19 cellular contexts compared by ENCODE assay signal in the genomic region with DNA sequence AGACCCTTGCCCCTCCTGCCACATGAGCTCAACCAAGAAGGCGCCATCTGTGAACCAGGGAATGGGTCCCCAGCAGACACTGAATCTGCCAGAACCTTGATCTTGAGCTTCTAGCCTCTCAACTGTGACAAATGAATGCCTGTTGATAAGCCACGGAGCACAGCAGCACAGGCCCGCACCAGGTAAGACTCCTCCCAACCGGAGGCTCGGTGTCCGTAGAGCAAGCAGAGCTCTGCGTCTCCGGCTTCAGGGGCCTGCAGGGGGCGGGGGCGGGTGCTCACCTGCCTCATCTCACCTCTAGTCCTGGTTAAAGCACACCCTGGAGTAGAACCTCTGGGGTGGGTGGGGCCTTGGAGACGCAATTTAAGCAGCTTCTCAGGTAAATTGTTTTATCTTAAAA.
"Had no signal": no experiment of that assay in that cellular context is flagged by ENCODE, and none has a peak within 500 bp of the region (broad histone marks: within the 10 kb centered on the region; RNA-seq: fewer than 3 reads in every experiment).

No MANE protein-coding gene starts in this region.

- ATAC-seq: esophagus mucosa; gastrocnemius medialis; heart right ventricle; left colon; left ventricle myocardium superior; naive thymus-derived CD4-positive, alpha-beta T cell had no signal

- H3K27ac Mint-ChIP-seq: naive thymus-derived CD4-positive, alpha-beta T cell; nephron progenitor cell had no signal

- H3K4me1 ChIP-seq: gastrocnemius medialis, uterus had no signal

- H3K9me3 ChIP-seq: gastrocnemius medialis, heart right ventricle, neutrophil, right atrium auricular region, uterus had no signal

- H3K4me1 Mint-ChIP-seq: naive thymus-derived CD4-positive, alpha-beta T cell had no signal

- H3K27me3 ChIP-seq: gastrocnemius medialis, neutrophil, right atrium auricular region, uterus had no signal

- H3K4me3 ChIP-seq: dorsolateral prefrontal cortex, gastrocnemius medialis, heart right ventricle, right atrium auricular region, uterus had no signal

- H3K27ac ChIP-seq: dorsolateral prefrontal cortex, gastrocnemius medialis, heart right ventricle, neutrophil, right atrium auricular region, uterus had no signal

- H3K36me3 ChIP-seq: gastrocnemius medialis, heart right ventricle, neutrophil, right atrium auricular region, uterus had no signal

- H3K36me3 Mint-ChIP-seq: naive thymus-derived CD4-positive, alpha-beta T cell had no signal

- H3K4me3 Mint-ChIP-seq: naive thymus-derived CD4-positive, alpha-beta T cell; nephron progenitor cell had no signal

- FAIRE-seq: endometrium, small intestine had no signal

- DNase-seq: cortex of kidney; dorsolateral prefrontal cortex; effector CD8-positive, alpha-beta T cell; gastrocnemius medialis; heart right ventricle; left colon; left ventricle myocardium superior; naive thymus-derived CD4-positive, alpha-beta T cell; nephron progenitor cell; posterior cingulate gyrus; small intestine; stimulated activated CD4-positive, alpha-beta T cell treated with anti-CD3 and anti-CD28 coated beads, Interleukin-12 subunit alpha, Interleukin-12 subunit beta, amount 100 ng/mL, for 4 hours; stimulated activated naive CD4-positive, alpha-beta T cell treated with Interleukin-2 at 50 U/mL for 16 hours; trophoblast cell; uterus had no signal
